8 cellular contexts compared by ENCODE assay signal in genomic region chr15:57559875-57560274, GRCh38. TPM values are rescaled to one million over a fixed set of nuclear protein-coding genes. Genes with fewer than 3 reads are reported as not detected.
DNase-seq lines count a peak whose midpoint lies in the region; ATAC-seq, FAIRE-seq and TF ChIP-seq lines count a peak whose summit lies in the region.

No MANE protein-coding gene starts in this region.

- peak; percentile 89 for FAIRE-seq in GM18507 (lab: Jason Lieb, UNC)

- no peaks in the 10 kb centered on the region for H3K9me3 Mint-ChIP-seq in nephron progenitor cell

- 4 to 17% methylated on average over 4 to 5 of the region's 5 CpGs for WGBS in esophagus squamous epithelium, 2 donors
- 12 to 18% (median 14%) methylated on average over 5 of the region's 5 CpGs for WGBS in stomach, 5 donors

- H3K27me3 ChIP-seq in esophagus squamous epithelium (no peaks in the 10 kb centered on the region), stomach (no peaks in the 10 kb centered on the region)

- TF ChIP-seq CTCF in esophagus squamous epithelium (IDR thresholded peaks at IDR 0.05): peak; percentile 71 to 93 (median 83)
- TF ChIP-seq CTCF in nephron progenitor cell (IDR thresholded peaks at IDR 0.05): peak; percentile 93
- TF ChIP-seq CTCF in stomach (IDR thresholded peaks at IDR 0.05): peak in 6 of 7 experiments; percentile 29 to 92 (median 86)

- H3K4me1 ChIP-seq in esophagus squamous epithelium (peaks cover 4 to 23% (median 5%) of the 10 kb centered on the region in 3 donors), stomach (peaks cover 12 to 28% (median 20%) of the 10 kb centered on the region in 4 donors)

- peaks cover 13% of the 10 kb centered on the region for H3K4me1 Mint-ChIP-seq in nephron progenitor cell

- H3K36me3 Mint-ChIP-seq in nephron progenitor cell (ENCODE audit: low read depth): no peaks in the 10 kb centered on the region

- H3K4me3 ChIP-seq in esophagus squamous epithelium: no peak overlapping the region
- no peak overlapping the region for H3K4me3 ChIP-seq in stomach

- intact Hi-C loops in esophagus squamous epithelium (cut with DNase I): loop anchor here (2.0 kb wide), 1 partner anchor 51 kb away; no protein-coding TSS in a partner anchor
- intact Hi-C loops in stomach (cut with DNase I; ENCODE audit: low total_unique reads): loop anchor here (10.0 kb wide), 1 partner anchor 55 kb away; no protein-coding TSS in a partner anchor

- in situ Hi-C loops in ACHN (cut with HindIII; ENCODE audit: low pct_ligation_motif_present, low pct_unique_long_range_greater_than_20kb, low sequenced_read_pairs): no loop called here

- no peak overlapping the region for H3K27ac Mint-ChIP-seq in nephron progenitor cell

- no peak for TF ChIP-seq EP300 in stomach (IDR thresholded peaks at IDR 0.05)

- peaks cover 10% of the 10 kb centered on the region for H3K27me3 Mint-ChIP-seq in nephron progenitor cell (ENCODE audit: low read depth, poor library complexity)

- H3K36me3 ChIP-seq in esophagus squamous epithelium: no peaks in the 10 kb centered on the region
- H3K36me3 ChIP-seq in stomach: no peaks in the 10 kb centered on the region

- H3K9me3 ChIP-seq in esophagus squamous epithelium: no peaks in the 10 kb centered on the region
- no peaks in the 10 kb centered on the region for H3K9me3 ChIP-seq in stomach

- no peak overlapping the region for H3K4me3 Mint-ChIP-seq in nephron progenitor cell

- DNase-seq in ACHN (peak; percentile 52), GM18507 (ENCODE audit: extremely low spot score, insufficient read length, low read depth) (peak; percentile 17), NCI-H82 (lab: John Stamatoyannopoulos, UW) (peak; percentile 85), esophagus squamous epithelium (lab: John Stamatoyannopoulos, UW) (no peak), nephron progenitor cell (peak; percentile 85), stomach (peak; percentile 84)
- peak; percentile 94 for DNase-seq in activated CD8-positive, alpha-beta memory T cell treated with anti-CD3 and anti-CD28 coated beads, Interleukin-2, amount 50 U/mL, for 48 hours

- no peak for ATAC-seq in GM19467 (IDR thresholded peaks at IDR 0.05; ENCODE audit: unreplicated experiment)

- H3K27ac ChIP-seq in esophagus squamous epithelium (no peak overlapping the region), stomach (peak overlapping the region in 1 of 5 donors; percentile 37)

- no peak for TF ChIP-seq POLR2A in esophagus squamous epithelium (IDR thresholded peaks at IDR 0.05)
- TF ChIP-seq POLR2A in stomach (IDR thresholded peaks at IDR 0.05): no peak

RNA-seq across cellular contexts. Expression of gene MYZAP, which starts 31.8 kb away (rescaled TPM):
- total RNA-seq in esophagus squamous epithelium (10 to 100 TPM; 21.2 to 36.0 (median 26.5) TPM), stomach (10 to 100 TPM in 4 of 5 donors, not detected in 1; 15.2 to 59.8 (median 33.2) TPM)
- polyA plus RNA-seq in stomach: 10 to 100 TPM in 2 of 3 donors, 1 to 10 TPM in 1; 9.4 to 31.3 (median 13.5) TPM
